8 cellular contexts compared by ENCODE assay signal in the genomic region with DNA sequence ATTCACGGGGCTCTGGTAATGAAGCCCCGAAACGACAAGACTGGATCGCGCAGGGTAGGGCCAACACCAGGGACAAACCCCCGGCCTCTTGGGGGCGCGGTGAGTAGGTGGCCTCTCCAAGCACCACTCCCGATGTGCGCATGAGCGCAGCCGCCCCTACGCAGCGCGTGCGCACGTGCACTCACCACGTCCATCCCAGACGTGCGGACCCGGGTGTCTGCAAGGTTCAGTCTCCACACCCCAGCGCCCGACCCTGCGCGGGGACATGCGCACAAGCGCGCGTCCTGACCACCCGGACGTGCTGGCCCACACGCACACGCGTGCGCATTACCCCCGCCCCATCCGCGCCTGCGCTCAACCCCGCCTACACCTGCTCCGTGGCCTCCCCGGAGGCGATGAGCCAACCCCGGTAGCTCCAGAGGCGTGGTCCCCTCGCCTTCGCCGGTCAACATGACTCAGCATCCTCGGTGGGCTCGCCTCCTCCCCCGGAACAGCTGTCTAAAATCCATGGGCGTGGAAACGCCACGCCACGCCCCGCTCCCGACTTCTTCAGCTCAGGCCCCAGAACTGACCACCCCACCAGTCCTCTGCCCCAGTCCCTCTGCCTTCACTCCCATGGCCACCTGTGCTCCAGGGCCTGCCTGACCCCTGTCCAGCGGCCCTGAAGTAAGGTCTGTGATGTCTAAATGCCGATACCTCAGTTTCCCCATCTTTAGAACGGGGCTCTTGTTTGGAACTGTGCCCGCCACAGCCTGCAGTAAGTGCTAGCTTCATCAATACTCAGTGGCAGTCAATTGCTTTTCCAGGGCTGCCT. TPM values are rescaled to one million over a fixed set of nuclear protein-coding genes. Genes with fewer than 3 reads are reported as not detected.
DNase-seq lines count a peak whose midpoint lies in the region.

No MANE protein-coding gene starts in this region.

- H3K36me3 ChIP-seq in MG63: peaks cover 8% of the 10 kb centered on the region
- peaks cover 7 to 15% of the 10 kb centered on the region in 2 donors for H3K36me3 ChIP-seq in neuronal stem cell (replicated peaks in 1 of 2; ENCODE audit: control insufficient read depth in 2 of 2, insufficient read depth in 2 of 2, low read length in 2 of 2)
- H3K36me3 ChIP-seq in subcutaneous abdominal adipose tissue (ENCODE audit: control insufficient read depth in 5 of 5, insufficient read depth in 5 of 5, low read length in 5 of 5): peaks cover 0 to 12% (median 12%) of the 10 kb centered on the region in 5 donors

- H2BK120ac ChIP-seq in neuronal stem cell (ENCODE audit: low read depth, low read length): no peak overlapping the region

- H2BK12ac ChIP-seq in neuronal stem cell (ENCODE audit: low read length): no peak overlapping the region

- H3K9ac ChIP-seq in neuronal stem cell (ENCODE audit: low read depth, low read length, poor library complexity) (peak overlapping the region; percentile 85), subcutaneous abdominal adipose tissue (ENCODE audit: low read length in 5 of 5) (peak overlapping the region; percentile 4 to 72 (median 62))

- H2AK5ac ChIP-seq in neuronal stem cell (ENCODE audit: low read depth, low read length): peak overlapping the region; percentile 9

- H3K4ac ChIP-seq in neuronal stem cell (ENCODE audit: low read length): no peak overlapping the region

- no peak overlapping the region for H4K8ac ChIP-seq in neuronal stem cell (ENCODE audit: low read depth, low read length)

- peak overlapping the region; percentile 63 for H3K4me2 ChIP-seq in neuronal stem cell (ENCODE audit: insufficient read depth, low read length, poor library complexity, severe bottlenecking)

- peak overlapping the region; percentile 23 for H2AFZ ChIP-seq in neuronal stem cell (ENCODE audit: low read length)

- H3K18ac ChIP-seq in neuronal stem cell (ENCODE audit: low read length): peak overlapping the region; percentile 84

- H2BK15ac ChIP-seq in neuronal stem cell (ENCODE audit: low read length): peak overlapping the region; percentile 0

- DNase-seq in GM03348 (ENCODE audit: low spot score) (peak; percentile 98), HCEC 1CT (peak; percentile 95), MG63 (peak; percentile 98), SHP77 (lab: John Stamatoyannopoulos, UW) (peak; percentile 98), activated gamma-delta T cell treated with Interleukin-2 at 50 U/mL for 16 hours (peak; percentile 96), foreskin melanocyte (peak; percentile 92), neuronal stem cell (ENCODE audit: low spot score) (peak; percentile 88)

- H3K27me3 ChIP-seq in MG63 (no peaks in the 10 kb centered on the region), neuronal stem cell (ENCODE audit: control insufficient read depth in 3 of 3, insufficient read depth in 3 of 3, low read depth in 1 of 3, low read length in 3 of 3) (no peaks in the 10 kb centered on the region), subcutaneous abdominal adipose tissue (ENCODE audit: control insufficient read depth in 5 of 5, insufficient read depth in 4 of 5, low read length in 5 of 5) (no peaks in the 10 kb centered on the region)

- H3K4me1 ChIP-seq in neuronal stem cell (ENCODE audit: control insufficient read depth in 2 of 2, insufficient read depth in 1 of 2, low read depth in 1 of 2, low read length in 2 of 2) (peaks cover 0 to 10% of the 10 kb centered on the region in 2 donors), subcutaneous abdominal adipose tissue (ENCODE audit: control insufficient read depth in 5 of 5, insufficient read depth in 5 of 5, low read length in 5 of 5) (peaks cover 2 to 21% (median 18%) of the 10 kb centered on the region in 5 donors)

- H3K14ac ChIP-seq in neuronal stem cell (ENCODE audit: low read length): no peak overlapping the region

- H3K4me3 ChIP-seq in MG63: peak overlapping the region; percentile 42
- peak overlapping the region; percentile 2 to 74 for H3K4me3 ChIP-seq in neuronal stem cell (ENCODE audit: low read length in 2 of 2)
- H3K4me3 ChIP-seq in subcutaneous abdominal adipose tissue (ENCODE audit: low read depth in 1 of 5, low read length in 5 of 5): peak overlapping the region; percentile 52 to 77 (median 69)

- H3K9me3 ChIP-seq in MG63 (no peaks in the 10 kb centered on the region), neuronal stem cell (replicated peaks in 1 of 2; ENCODE audit: control insufficient read depth in 2 of 2, insufficient read depth in 1 of 2, low read depth in 1 of 2, low read length in 2 of 2) (no peaks in the 10 kb centered on the region), subcutaneous abdominal adipose tissue (ENCODE audit: control insufficient read depth in 5 of 5, low read length in 5 of 5) (no peaks in the 10 kb centered on the region)

- no peaks in the 10 kb centered on the region for H3K79me1 ChIP-seq in neuronal stem cell (ENCODE audit: low read depth, low read length)

- peak overlapping the region; percentile 21 for H3K23ac ChIP-seq in neuronal stem cell (ENCODE audit: low read depth, low read length, poor library complexity)

- peak overlapping the region; percentile 63 for H2BK5ac ChIP-seq in neuronal stem cell (ENCODE audit: low read length)

- WGBS in neuronal stem cell (ENCODE audit: extremely low coverage in 2 of 2, insufficient read length in 2 of 2, insufficient replicate concordance in 1 of 2), 2 donors: no CpG with 5 or more reads among the region's 61 CpGs

- H4K91ac ChIP-seq in neuronal stem cell (ENCODE audit: low read depth, low read length, poor library complexity): no peak overlapping the region

- H3K27ac ChIP-seq in neuronal stem cell (replicated peaks; ENCODE audit: low read length): peak overlapping the region; percentile 85
- peak overlapping the region; percentile 80 for H3K27ac ChIP-seq in subcutaneous abdominal adipose tissue (ENCODE audit: low read depth, low read length)

RNA-seq across cellular contexts. Expression of a gene that starts 5.6 kb away (rescaled TPM):
- 239 and 400 TPM in 2 replicates for total RNA-seq in MG63 (2014; rRNA removed; shearing (Covaris generic); ENCODE audit: low replicate concordance)
- 75.0 TPM for polyA plus RNA-seq in neuronal stem cell (2013, experiment 1 of 2)
- 71.3 TPM for polyA plus RNA-seq in neuronal stem cell (2013, experiment 2 of 2)

RNA-seq across cellular contexts. Expression of a gene that starts 44.9 kb away (rescaled TPM):
- 10.6 and 19.8 TPM in 2 replicates for total RNA-seq in MG63 (2014; rRNA removed; shearing (Covaris generic); ENCODE audit: low replicate concordance)
- polyA plus RNA-seq in neuronal stem cell (2013, experiment 1 of 2): 30.4 TPM
- 30.4 TPM for polyA plus RNA-seq in neuronal stem cell (2013, experiment 2 of 2)

Comparison
In these comparisons a context has a peak if more than half of its experiments do, and no peak if none do; other contexts are left out.
1. Peak in every context shown above with its lines: DNase-seq, H3K4me3 ChIP-seq and H3K27ac ChIP-seq.